Comparison of ENCODE assay signal across 8 cellular contexts in the genomic region with DNA sequence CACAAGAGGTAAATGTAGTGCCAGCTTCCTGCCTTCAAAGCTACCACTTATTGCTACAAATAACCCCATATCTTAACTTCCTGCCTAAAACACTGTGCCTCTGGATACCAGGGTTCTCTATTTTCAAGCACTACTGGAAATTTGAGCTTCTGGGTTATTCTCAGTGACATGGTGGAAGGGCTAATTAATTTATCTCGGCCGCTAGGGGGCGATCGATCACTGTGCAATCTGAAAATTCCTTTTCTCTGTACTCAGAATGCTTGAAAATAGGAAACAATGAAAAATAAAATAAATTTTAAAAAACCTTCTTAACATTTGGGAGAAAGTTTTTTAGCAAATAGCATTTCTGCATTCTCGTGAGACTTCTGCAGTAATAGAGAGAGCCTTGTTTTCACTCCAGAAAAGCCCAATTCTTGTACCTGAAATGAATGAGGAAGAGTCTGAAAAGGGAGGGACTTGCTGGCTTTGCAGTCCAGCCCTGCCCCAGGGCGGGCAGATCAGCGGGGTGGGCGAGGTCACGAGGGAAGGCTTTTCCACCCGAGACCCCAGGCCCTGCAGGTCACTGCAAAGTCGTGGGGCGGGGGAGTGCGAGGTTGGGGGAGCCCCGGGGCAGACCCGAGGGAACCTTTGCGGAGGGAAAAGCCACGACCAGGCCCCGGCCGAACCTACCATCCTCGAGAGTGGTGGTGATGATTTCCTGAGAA.
DNase-seq lines count a peak whose midpoint lies in the region; ATAC-seq and TF ChIP-seq lines count a peak whose summit lies in the region.

No MANE protein-coding gene starts in this region.

- WGBS in esophagus squamous epithelium, 2 donors, result 0% methylated on average over 5 of the region's 20 CpGs

- H3K27ac ChIP-seq in esophagus squamous epithelium, result no peak overlapping the region

- DNase-seq in Right ventricle myocardium superior, result no peak
- DNase-seq in Right ventricle myocardium inferior (ENCODE audit: missing footprints), result no peak
- peak; percentile 41 for DNase-seq in NCI-H146 (lab: John Stamatoyannopoulos, UW)
- DNase-seq in activated CD4-positive, alpha-beta T cell treated with anti-CD3 and anti-CD28 coated beads for 48 hours, result peak; percentile 66
- no peak for DNase-seq in esophagus squamous epithelium (lab: John Stamatoyannopoulos, UW)
- DNase-seq in non-pigmented ciliary epithelial cell (ENCODE audit: low read depth), result peak; percentile 2

- H3K4me1 ChIP-seq in esophagus squamous epithelium, result no peaks in the 10 kb centered on the region

- no peak for TF ChIP-seq POLR2A in esophagus squamous epithelium (IDR thresholded peaks at IDR 0.05)

- intact Hi-C loops in Right ventricle myocardium superior (cut with DNase I), result loop anchor here (5.0 to 10.0 kb wide), 2 partner anchors 243 to 921 kb away; no protein-coding TSS in a partner anchor
- intact Hi-C loops in Right ventricle myocardium inferior (cut with DNase I), result loop anchor here (1.0 to 5.0 kb wide), 2 partner anchors 242 to 698 kb away; no protein-coding TSS in a partner anchor
- intact Hi-C loops in esophagus squamous epithelium (cut with DNase I), result loop anchor here (5.0 to 10.0 kb wide), 2 partner anchors 238 to 921 kb away; no protein-coding TSS in a partner anchor

- no peak overlapping the region for H3K4me3 ChIP-seq in esophagus squamous epithelium

- peak; percentile 74 for ATAC-seq in Right ventricle myocardium superior (ENCODE audit: poor library complexity)
- no peak for ATAC-seq in Right ventricle myocardium inferior
- ATAC-seq in HG03565 (IDR thresholded peaks at IDR 0.05; ENCODE audit: unreplicated experiment), result no peak
- no peak for ATAC-seq in GM21381 (IDR thresholded peaks at IDR 0.05; ENCODE audit: unreplicated experiment)

- H3K27me3 ChIP-seq in esophagus squamous epithelium, result no peaks in the 10 kb centered on the region

- no peaks in the 10 kb centered on the region for H3K9me3 ChIP-seq in esophagus squamous epithelium

- peak; percentile 55 to 87 (median 73) for TF ChIP-seq CTCF in esophagus squamous epithelium (IDR thresholded peaks at IDR 0.05)

- H3K36me3 ChIP-seq in esophagus squamous epithelium, result no peaks in the 10 kb centered on the region

Comparison
In these comparisons a context has a peak if more than half of its experiments do, and no peak if none do; other contexts are left out.
1. DNase-seq: peak in NCI-H146 (single experiment), activated CD4-positive, alpha-beta T cell treated with anti-CD3 and anti-CD28 coated beads for 48 hours (single experiment) and non-pigmented ciliary epithelial cell (single experiment); none in Right ventricle myocardium superior (single experiment), Right ventricle myocardium inferior (single experiment) and esophagus squamous epithelium (single experiment).